8 cellular contexts compared by ENCODE assay signal in the genomic region with DNA sequence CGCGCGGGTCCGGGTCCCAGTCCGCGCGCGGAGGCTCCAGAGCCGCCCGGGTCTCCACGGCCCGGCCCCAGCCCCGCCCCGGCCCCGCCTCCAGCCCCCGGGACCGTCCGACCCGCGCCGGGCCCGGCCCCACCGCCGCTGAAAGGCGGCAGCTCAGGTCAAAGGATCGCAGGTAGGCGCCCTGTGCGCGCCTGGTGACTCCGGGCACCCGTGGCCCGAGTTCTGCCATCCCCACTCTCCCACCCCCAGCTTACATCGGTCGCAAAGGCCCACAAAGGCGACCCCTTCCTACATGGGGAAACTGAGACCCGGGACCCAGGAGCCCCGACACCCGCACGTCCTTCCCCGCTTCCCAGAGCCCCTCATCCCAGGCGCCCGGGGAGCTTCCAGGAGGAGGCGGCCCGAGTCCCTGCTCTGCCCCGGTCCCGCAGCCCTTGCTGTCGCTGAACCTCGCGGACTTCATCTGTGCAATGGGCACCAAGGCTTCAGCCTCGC. TPM values are rescaled to one million over a fixed set of nuclear protein-coding genes. Genes with fewer than 3 reads are reported as not detected.
DNase-seq lines count a peak whose midpoint lies in the region; ATAC-seq and TF ChIP-seq lines count a peak whose summit lies in the region.

Gene TMEM200B (minus strand): TSS at position 33 of the 495 bp plus-strand sequence. CDS start 2,075 bp downstream, outside the sequence.

- H3K4me3 ChIP-seq in esophagus muscularis mucosa: peak within 1 kb of the TSS; percentile 61 to 83 (median 71)
- H3K4me3 ChIP-seq in neural progenitor cell: peak within 1 kb of the TSS; percentile 59

- peak within 1 kb of the TSS; percentile 77 for H2AFZ ChIP-seq in neural progenitor cell (replicated peaks)

- H3K27ac Mint-ChIP-seq in neural progenitor cell: no peak within 1 kb of the TSS

- H3K4me1 Mint-ChIP-seq in neural progenitor cell: peaks cover 12% of the 10 kb centered on the region

- peaks cover 0 to 7% (median 3%) of the 10 kb centered on the region in 4 donors for H3K27me3 ChIP-seq in esophagus muscularis mucosa
- peaks cover 63% of the 10 kb centered on the region for H3K27me3 ChIP-seq in neural progenitor cell

- CTCF ChIA-PET in RWPE1 (lab: Yijun Ruan, JAX): interaction anchor here (0.6 to 1.6 kb wide), 5 partner anchors 13 to 349 kb away, joined by 3 to 4 read pairs (median 3); no protein-coding TSS in a partner anchor

- TF ChIP-seq EP300 in esophagus muscularis mucosa (IDR thresholded peaks at IDR 0.05): no peak

- no peak for TF ChIP-seq CTCF in RWPE1 (conservative IDR thresholded peaks at IDR 0.05; ENCODE audit: low read depth)
- no peak for TF ChIP-seq CTCF in esophagus muscularis mucosa (IDR thresholded peaks at IDR 0.05)
- no peak for TF ChIP-seq CTCF in neural progenitor cell (IDR thresholded peaks at IDR 0.05)

- peaks cover 46% of the 10 kb centered on the region for H3F3A ChIP-seq in neural progenitor cell (ENCODE audit: low read depth)

- TF ChIP-seq POLR2A in esophagus muscularis mucosa (IDR thresholded peaks at IDR 0.05; ENCODE audit: low read depth) (no peak), erythroblast (IDR thresholded peaks at IDR 0.05; ENCODE audit: low read length) (no peak)

- H3K9me3 ChIP-seq in esophagus muscularis mucosa: no peaks in the 10 kb centered on the region
- no peaks in the 10 kb centered on the region for H3K9me3 ChIP-seq in neural progenitor cell (ENCODE audit: low read depth)

- 0% methylated on average over 1 of the region's 50 CpGs for WGBS in esophagus muscularis mucosa

- H3K4me1 ChIP-seq in esophagus muscularis mucosa (peaks cover 27 to 65% (median 53%) of the 10 kb centered on the region in 4 donors), neural progenitor cell (peaks cover 18% of the 10 kb centered on the region)

- no peaks in the 10 kb centered on the region for H3K79me2 ChIP-seq in neural progenitor cell (ENCODE audit: low read depth)

- peaks cover 3% of the 10 kb centered on the region for H3K36me3 Mint-ChIP-seq in neural progenitor cell

- H3K4me3 Mint-ChIP-seq in neural progenitor cell: peak within 1 kb of the TSS; percentile 83

- H3K27ac ChIP-seq in RWPE1 (peak within 1 kb of the TSS; percentile 22; the same call in 1 of the 2 replicates), esophagus muscularis mucosa (replicated peaks in 1 of 4) (peak within 1 kb of the TSS; percentile 98 to 100 (median 98)), neural progenitor cell (no peak within 1 kb of the TSS)

- no peak within 1 kb of the TSS for H3K9ac ChIP-seq in neural progenitor cell

- intact Hi-C loops in esophagus muscularis mucosa (cut with DNase I): loop anchor here (2.0 to 5.0 kb wide), 2 partner anchors 57 to 237 kb away; partner anchors contain the start of gene SRSF4

- H3K4me2 ChIP-seq in neural progenitor cell: peak within 1 kb of the TSS; percentile 74

- no peaks in the 10 kb centered on the region for H3K9me3 Mint-ChIP-seq in neural progenitor cell

- H3K36me3 ChIP-seq in esophagus muscularis mucosa (peaks cover 0 to 7% (median 0%) of the 10 kb centered on the region in 4 donors), neural progenitor cell (no peaks in the 10 kb centered on the region)

- DNase-seq in D341Med (ENCODE audit: low spot score) (peak; percentile 53), RWPE1 (ENCODE audit: low spot score) (no peak), esophagus muscularis mucosa (ENCODE audit: extremely low spot score) (no peak), neural progenitor cell (ENCODE audit: low spot score) (no peak), erythroblast (lab: John Stamatoyannopoulos, UW) (no peak), SIG-M5 (lab: John Stamatoyannopoulos, UW) (no peak)

- ATAC-seq in HG03139 (IDR thresholded peaks at IDR 0.05; ENCODE audit: unreplicated experiment): no peak
- ATAC-seq in GM21390 (IDR thresholded peaks at IDR 0.05; ENCODE audit: unreplicated experiment): no peak

- H4K20me1 ChIP-seq in neural progenitor cell (ENCODE audit: low read depth): peaks cover 16% of the 10 kb centered on the region

- H3K27me3 Mint-ChIP-seq in neural progenitor cell (ENCODE audit: insufficient read depth, low read depth): peaks cover 23% of the 10 kb centered on the region

- POLR2A ChIA-PET in RWPE1 (lab: Yijun Ruan, JAX; ENCODE audit: low non-redundant PET): interaction anchor here (0.6 kb wide), 1 partner anchor 9 kb away, joined by 4 read pairs; no protein-coding TSS in a partner anchor

RNA-seq across cellular contexts. Expression of gene TMEM200B, which starts in this region (rescaled TPM):
- 10 to 100 TPM; 14.5 to 44.8 (median 28.2) TPM for total RNA-seq in esophagus muscularis mucosa
- total RNA-seq in neural progenitor cell (ENCODE audit: low replicate concordance): 0.56 and 1.1 TPM in 2 replicates
